Comparison of ENCODE assay signal across 9 cellular contexts in genomic region chr3:179016979-179017670, GRCh38. TPM values are rescaled to one million over a fixed set of nuclear protein-coding genes. Genes with fewer than 3 reads are reported as not detected.
DNase-seq lines count a peak whose midpoint lies in the region; ATAC-seq and TF ChIP-seq lines count a peak whose summit lies in the region.
"Had no signal": no experiment of that assay in that cellular context is flagged by ENCODE, and none has a peak within 500 bp of the region (broad histone marks: within the 10 kb centered on the region; RNA-seq: fewer than 3 reads in every experiment).

No MANE protein-coding gene starts in this region.

- no peaks in the 10 kb centered on the region for H3K79me2 ChIP-seq in MM.1S (ENCODE audit: low read length)

- H3K27ac ChIP-seq in MM.1S (ENCODE audit: low read length): peak overlapping the region; percentile 3; the same call in 1 of the 2 replicates
- H3K27ac ChIP-seq: adrenal gland had no signal

- H3K4me2 ChIP-seq in MM.1S (ENCODE audit: low read depth, low read length): peak overlapping the region; percentile 66

- no peaks in the 10 kb centered on the region for H3K36me3 Mint-ChIP-seq in natural killer cell treated with Interleukin-12 subunit alpha and Interleukin-12 subunit beta and Interleukin-15 and Interleukin-18, amount 100 ng/mL, for 72 hours
- H3K36me3 Mint-ChIP-seq in natural killer cell: no peaks in the 10 kb centered on the region
- peaks cover 11% of the 10 kb centered on the region for H3K36me3 Mint-ChIP-seq in stimulated activated memory B cell treated with anti-CD40 and anti-IgM and Interleukin-4, amounts not matched to agents 10 μg/mL and 1 μg/mL and 100 μg/mL, for 72 hours
- H3K36me3 Mint-ChIP-seq in chondrocyte (ENCODE audit: low read depth): peaks cover 7% of the 10 kb centered on the region

- peak in 1 of 2 donors; percentile 53 for ATAC-seq in natural killer cell treated with Interleukin-12 subunit alpha and Interleukin-12 subunit beta and Interleukin-15 and Interleukin-18, amount 100 ng/mL, for 72 hours
- ATAC-seq in natural killer cell: no peak
- peak; percentile 68 for ATAC-seq in HG02759 (IDR thresholded peaks at IDR 0.05; ENCODE audit: unreplicated experiment)
- ATAC-seq in stimulated activated memory B cell treated with anti-CD40 and anti-IgM and Interleukin-4, amounts not matched to agents 10 μg/mL and 1 μg/mL and 100 μg/mL, for 72 hours: peak; percentile 76
- no peak for ATAC-seq in left colon

- no peaks in the 10 kb centered on the region for H3K9me3 ChIP-seq in MM.1S (replicated peaks; ENCODE audit: insufficient read depth, low read length)
- H3K9me3 ChIP-seq: adrenal gland had no signal

- no peaks in the 10 kb centered on the region for H3K9me3 Mint-ChIP-seq in natural killer cell treated with Interleukin-12 subunit alpha and Interleukin-12 subunit beta and Interleukin-15 and Interleukin-18, amount 100 ng/mL, for 72 hours
- H3K9me3 Mint-ChIP-seq in natural killer cell: no peaks in the 10 kb centered on the region
- no peaks in the 10 kb centered on the region for H3K9me3 Mint-ChIP-seq in stimulated activated memory B cell treated with anti-CD40 and anti-IgM and Interleukin-4, amounts not matched to agents 10 μg/mL and 1 μg/mL and 100 μg/mL, for 72 hours
- no peaks in the 10 kb centered on the region for H3K9me3 Mint-ChIP-seq in chondrocyte (ENCODE audit: low read depth)

- peak overlapping the region in 1 of 2 donors; percentile 27 for H3K27ac Mint-ChIP-seq in natural killer cell treated with Interleukin-12 subunit alpha and Interleukin-12 subunit beta and Interleukin-15 and Interleukin-18, amount 100 ng/mL, for 72 hours
- H3K27ac Mint-ChIP-seq in natural killer cell: no peak overlapping the region
- peak overlapping the region; percentile 87 for H3K27ac Mint-ChIP-seq in stimulated activated memory B cell treated with anti-CD40 and anti-IgM and Interleukin-4, amounts not matched to agents 10 μg/mL and 1 μg/mL and 100 μg/mL, for 72 hours
- no peak overlapping the region for H3K27ac Mint-ChIP-seq in chondrocyte (ENCODE audit: unreplicated experiment)

- H3F3A ChIP-seq in MM.1S (ENCODE audit: insufficient read depth, low read length): peaks cover 3% of the 10 kb centered on the region; the same call in 1 of the 2 replicates

- no peaks in the 10 kb centered on the region for H3K27me3 ChIP-seq in MM.1S (replicated peaks; ENCODE audit: insufficient read depth, low read length)
- H3K27me3 ChIP-seq: adrenal gland had no signal

- peak overlapping the region; percentile 43 for H2AFZ ChIP-seq in MM.1S (ENCODE audit: low read length)

- no peak for DNase-seq in natural killer cell treated with Interleukin-12 subunit alpha and Interleukin-12 subunit beta and Interleukin-15 and Interleukin-18, amount 100 ng/mL, for 72 hours (ENCODE audit: low spot score)
- DNase-seq in natural killer cell (no peak), MM.1S (peak; percentile 82), NCI-H1092 treated with DMSO at 0.1 percent for 48 hours (lab: John Stamatoyannopoulos, UW) (no peak), left colon (no peak), chondrocyte (ENCODE audit: low spot score) (no peak)
- DNase-seq: adrenal gland had no signal

- H3K9me2 ChIP-seq in MM.1S (replicated peaks; ENCODE audit: insufficient read depth, low read length): no peaks in the 10 kb centered on the region

- peaks cover 0 to 3% of the 10 kb centered on the region in 2 donors for H3K27me3 Mint-ChIP-seq in natural killer cell treated with Interleukin-12 subunit alpha and Interleukin-12 subunit beta and Interleukin-15 and Interleukin-18, amount 100 ng/mL, for 72 hours
- H3K27me3 Mint-ChIP-seq in natural killer cell (ENCODE audit: low read depth in 2 of 2): no peaks in the 10 kb centered on the region
- no peaks in the 10 kb centered on the region for H3K27me3 Mint-ChIP-seq in stimulated activated memory B cell treated with anti-CD40 and anti-IgM and Interleukin-4, amounts not matched to agents 10 μg/mL and 1 μg/mL and 100 μg/mL, for 72 hours
- H3K27me3 Mint-ChIP-seq in chondrocyte (ENCODE audit: low read depth): no peaks in the 10 kb centered on the region

- peaks cover 16% of the 10 kb centered on the region for H3K4me1 ChIP-seq in MM.1S (ENCODE audit: low read length)

- H3K9ac ChIP-seq in MM.1S (ENCODE audit: low read length): no peak overlapping the region

- intact Hi-C loops in natural killer cell (cut with micrococcal nuclease) (no loop called here), left colon (cut with DNase I, micrococcal nuclease) (loop anchor here in 1 of 2 donors (2.0 to 10.0 kb wide), 2 partner anchors 128 to 300 kb away; partner anchors contain the start of gene PIK3CA)

- TF ChIP-seq CTCF in natural killer cell (IDR thresholded peaks at IDR 0.05) (no peak), MM.1S (IDR thresholded peaks at IDR 0.05; ENCODE audit: low read length) (no peak), chondrocyte (IDR thresholded peaks at IDR 0.05) (no peak)

- peak overlapping the region; percentile 50 for H3K4me3 Mint-ChIP-seq in natural killer cell treated with Interleukin-12 subunit alpha and Interleukin-12 subunit beta and Interleukin-15 and Interleukin-18, amount 100 ng/mL, for 72 hours
- no peak overlapping the region for H3K4me3 Mint-ChIP-seq in natural killer cell
- H3K4me3 Mint-ChIP-seq in stimulated activated memory B cell treated with anti-CD40 and anti-IgM and Interleukin-4, amounts not matched to agents 10 μg/mL and 1 μg/mL and 100 μg/mL, for 72 hours: peak overlapping the region; percentile 77
- no peak overlapping the region for H3K4me3 Mint-ChIP-seq in chondrocyte (ENCODE audit: unreplicated experiment)

- peaks cover 8 to 16% of the 10 kb centered on the region in 2 donors for H3K4me1 Mint-ChIP-seq in natural killer cell treated with Interleukin-12 subunit alpha and Interleukin-12 subunit beta and Interleukin-15 and Interleukin-18, amount 100 ng/mL, for 72 hours (ENCODE audit: low read depth in 2 of 2)
- H3K4me1 Mint-ChIP-seq in natural killer cell (peaks cover 6 to 10% of the 10 kb centered on the region in 2 donors), chondrocyte (ENCODE audit: low read depth) (peaks cover 22% of the 10 kb centered on the region)
- H3K4me1 Mint-ChIP-seq in stimulated activated memory B cell treated with anti-CD40 and anti-IgM and Interleukin-4, amounts not matched to agents 10 μg/mL and 1 μg/mL and 100 μg/mL, for 72 hours: peaks cover 55% of the 10 kb centered on the region

- H3K4me3 ChIP-seq in MM.1S (ENCODE audit: low read length): peak overlapping the region; percentile 45
- H3K4me3 ChIP-seq: adrenal gland had no signal

- H3K36me3 ChIP-seq in MM.1S (replicated peaks; ENCODE audit: insufficient read depth, low read length): no peaks in the 10 kb centered on the region
- H3K36me3 ChIP-seq: adrenal gland had no signal

- H4K20me1 ChIP-seq in MM.1S (ENCODE audit: insufficient read depth, low read length): no peaks in the 10 kb centered on the region

RNA-seq across cellular contexts. Expression of gene ZMAT3, which starts 54.5 kb away (rescaled TPM):
- 10 to 100 TPM; 17.4 to 28.4 TPM for total RNA-seq in natural killer cell treated with Interleukin-12 subunit alpha and Interleukin-12 subunit beta and Interleukin-15 and Interleukin-18, amount 100 ng/mL, for 72 hours
- total RNA-seq in natural killer cell (10 to 100 TPM; 22.5 to 32.9 (median 24.1) TPM), left colon (10 to 100 TPM; 14.2 to 14.9 TPM), chondrocyte (80.6 to 108 TPM (median 80.7 TPM) in 3 replicates)

Comparison
In these comparisons a context has a peak if more than half of its experiments do, and no peak if none do; other contexts are left out.
1. H3K4me3 Mint-ChIP-seq: peak in natural killer cell treated with Interleukin-12 subunit alpha and Interleukin-12 subunit beta and Interleukin-15 and Interleukin-18, amount 100 ng/mL, for 72 hours (single experiment) and stimulated activated memory B cell treated with anti-CD40 and anti-IgM and Interleukin-4, amounts not matched to agents 10 μg/mL and 1 μg/mL and 100 μg/mL, for 72 hours (single experiment); none in natural killer cell (single experiment) and chondrocyte (single experiment).
2. ATAC-seq: peak in HG02759 (single experiment) and stimulated activated memory B cell treated with anti-CD40 and anti-IgM and Interleukin-4, amounts not matched to agents 10 μg/mL and 1 μg/mL and 100 μg/mL, for 72 hours (single experiment); none in natural killer cell (0 of 3) and left colon (single experiment).